In the genomic region with DNA sequence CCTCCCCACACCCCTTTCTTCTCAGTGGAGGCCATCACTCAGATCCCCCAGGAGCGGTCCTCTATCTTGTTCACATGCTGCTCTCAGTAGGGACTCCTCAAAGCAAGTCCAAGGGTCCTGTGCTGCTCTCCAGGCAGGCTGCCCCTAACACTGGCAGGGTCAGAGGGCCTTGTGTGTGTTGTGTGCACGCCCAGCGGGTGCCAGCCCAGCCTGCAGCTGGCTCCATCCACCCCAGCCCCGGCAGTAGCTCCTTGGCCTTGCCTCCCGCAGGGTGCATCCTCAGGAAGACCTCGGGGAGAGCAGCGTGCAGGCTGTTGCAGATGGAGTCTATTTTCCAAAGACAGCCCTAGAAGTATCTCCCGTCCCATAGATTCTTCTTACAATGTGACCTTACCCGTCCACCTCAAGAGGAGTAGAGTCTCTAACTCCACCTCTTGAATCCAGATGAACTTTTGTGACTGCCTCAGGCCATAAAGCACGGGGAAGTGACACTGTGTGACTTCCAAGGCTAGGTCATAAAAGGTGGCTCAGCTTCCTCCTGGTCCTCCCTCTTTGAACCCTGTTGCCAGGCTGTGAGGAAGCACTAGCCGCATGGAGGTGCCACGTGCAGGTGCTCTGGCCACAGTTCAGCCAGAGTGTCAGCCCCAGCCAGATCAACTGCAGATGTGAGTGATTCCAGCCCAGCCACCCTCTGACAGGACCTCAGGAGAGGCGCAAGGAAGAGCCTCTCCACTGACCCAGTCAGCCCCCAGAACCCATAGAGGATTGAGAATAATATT, we compare ENCODE assay signal across 1 cellular context.
TF ChIP-seq lines count a peak whose summit lies in the region.

No MANE protein-coding gene starts in this region.

TF ChIP-seq in HepG2, 621 proteins besides CTCF, POLR2A, EP300 and RAD21 (continued from another document):
- no peak for TF ChIP-seq ZHX2 (IDR thresholded peaks at IDR 0.05; ENCODE audit: low read depth)
- no peak for TF ChIP-seq ZHX2 (CRISPR knock-in tag; IDR thresholded peaks at IDR 0.05; ENCODE audit: borderline replicate concordance)
